ENCODE assay signal across 9 cellular contexts in the genomic region with DNA sequence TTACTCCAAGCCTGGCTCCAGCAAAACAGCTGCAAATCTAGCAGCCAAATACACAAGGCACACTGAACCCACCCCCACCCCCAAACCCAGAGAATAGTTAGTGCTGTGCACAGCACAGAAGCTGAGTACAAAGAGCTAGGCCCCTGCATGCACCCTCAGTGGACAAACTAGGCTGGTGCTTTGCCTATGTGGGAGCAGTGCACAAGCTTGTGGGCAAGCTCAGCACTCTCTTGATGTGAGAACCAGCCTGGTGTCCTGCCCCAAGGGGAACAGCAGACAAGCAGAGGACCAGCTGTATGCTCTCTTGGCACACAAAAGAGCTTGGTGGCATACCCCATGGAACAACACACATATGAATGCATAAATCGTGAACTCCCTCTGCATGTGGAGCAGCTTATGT.
"Had no signal": no experiment of that assay in that cellular context is flagged by ENCODE, and none has a peak within 500 bp of the region (broad histone marks: within the 10 kb centered on the region; RNA-seq: fewer than 3 reads in every experiment).

No MANE protein-coding gene starts in this region.

- H3K4me3 ChIP-seq: GM23248, HAP-1, K562 had no signal

- H2AFZ ChIP-seq: GM23248 had no signal

- H3K9me3 ChIP-seq: HAP-1 had no signal

- H3K4me1 ChIP-seq: HAP-1 had no signal

- H3K36me3 ChIP-seq: HAP-1 had no signal

- H3K27ac ChIP-seq: GM23248, HL-60 had no signal

- H3K9ac ChIP-seq: GM23248 had no signal

- ATAC-seq: HCT116, HepG2, K562 had no signal

- DNase-seq: GOT3, H7, HFFc6 had no signal
